8 cellular contexts compared by ENCODE assay signal in the genomic region with DNA sequence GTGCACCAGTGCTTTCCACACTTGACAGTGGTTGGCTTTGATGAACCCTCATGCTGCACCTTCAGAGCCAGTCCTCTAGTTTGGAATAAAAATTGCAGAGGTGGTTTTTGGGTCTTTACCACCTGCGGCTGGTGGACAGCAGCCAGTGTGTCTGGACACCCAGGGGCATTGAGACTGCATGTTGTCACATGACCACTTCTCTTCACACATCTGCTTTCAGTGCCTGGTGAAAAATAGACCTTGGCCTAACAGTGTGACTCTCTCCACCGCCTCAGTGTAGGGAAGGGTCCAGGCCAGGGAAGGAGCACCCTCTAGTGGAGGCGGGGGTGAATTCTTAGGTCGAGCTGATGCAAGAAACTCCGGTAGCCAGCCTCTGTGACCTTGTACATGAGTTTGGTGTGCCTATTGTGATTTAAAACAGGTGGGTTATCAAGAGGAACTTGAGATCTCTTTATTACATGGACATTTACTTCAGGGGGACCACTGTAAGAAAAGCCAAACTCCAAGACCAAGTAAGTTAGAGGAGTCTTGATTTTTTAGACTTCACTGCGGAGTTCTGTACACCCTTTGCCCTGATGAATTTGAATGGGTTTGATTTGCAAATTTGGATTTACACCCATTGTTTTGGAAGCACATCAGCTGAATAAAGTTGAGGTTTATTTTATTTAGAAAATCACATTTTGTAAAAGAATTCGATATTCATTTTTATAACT. TPM values are rescaled to one million over a fixed set of nuclear protein-coding genes. Genes with fewer than 3 reads are reported as not detected.
DNase-seq lines count a peak whose midpoint lies in the region; ATAC-seq and TF ChIP-seq lines count a peak whose summit lies in the region.

No MANE protein-coding gene starts in this region.

- TF ChIP-seq EP300 in sigmoid colon (IDR thresholded peaks at IDR 0.05), result no peak

- peak; percentile 54 for ATAC-seq in GM21576 (IDR thresholded peaks at IDR 0.05; ENCODE audit: unreplicated experiment)
- ATAC-seq in left ventricle myocardium superior, result peak; percentile 78
- no peak for ATAC-seq in HG03139 (IDR thresholded peaks at IDR 0.05; ENCODE audit: unreplicated experiment)

- H3K27me3 Mint-ChIP-seq in CD14-positive monocyte (ENCODE audit: low read depth in 3 of 3), result peaks cover 6 to 17% (median 14%) of the 10 kb centered on the region in 3 donors

- WGBS in sigmoid colon, 2 donors, result 42 to 45% methylated on average over 7 of the region's 7 CpGs

- TF ChIP-seq CTCF in CD14-positive monocyte (IDR thresholded peaks at IDR 0.05) (peak; percentile 91), sigmoid colon (IDR thresholded peaks at IDR 0.05) (peak in 3 of 4 experiments; percentile 58 to 68 (median 62))

- H3K27me3 ChIP-seq in adipocyte (replicated peaks; ENCODE audit: control insufficient read depth, insufficient read depth, low read length) (no peaks in the 10 kb centered on the region), sigmoid colon (no peaks in the 10 kb centered on the region)

- H3K9me3 ChIP-seq in adipocyte (ENCODE audit: control insufficient read depth, low read length), result no peaks in the 10 kb centered on the region
- H3K9me3 ChIP-seq in sigmoid colon, result no peaks in the 10 kb centered on the region

- no peak overlapping the region for H3K9ac ChIP-seq in adipocyte (ENCODE audit: low read length)

- DNase-seq in CD14-positive monocyte (ENCODE audit: low spot score), result peak; percentile 67
- DNase-seq in NCI-H1436 treated with DMSO at 0.1 percent for 48 hours (lab: John Stamatoyannopoulos, UW), result peak; percentile 2
- DNase-seq in T-helper 1 cell, result peak in 4 of 5 donors; percentile 36 to 65 (median 48)
- peak; percentile 89 for DNase-seq in adipocyte (ENCODE audit: low read depth)
- DNase-seq in left ventricle myocardium superior, result peak; percentile 73
- peak; percentile 80 for DNase-seq in sigmoid colon

- H3K36me3 ChIP-seq in adipocyte (ENCODE audit: control insufficient read depth, insufficient read depth, low read length, severe bottlenecking) (peaks cover 52% of the 10 kb centered on the region), sigmoid colon (peaks cover 8 to 48% (median 34%) of the 10 kb centered on the region in 4 donors)

- H3K9me3 Mint-ChIP-seq in CD14-positive monocyte, result peaks cover 0 to 2% (median 0%) of the 10 kb centered on the region in 7 donors

- peaks cover 19% of the 10 kb centered on the region for H3K4me1 Mint-ChIP-seq in CD14-positive monocyte

- no peak overlapping the region for H3K4me3 Mint-ChIP-seq in CD14-positive monocyte

- H3K36me3 Mint-ChIP-seq in CD14-positive monocyte, result peaks cover 57 to 63% of the 10 kb centered on the region in 2 donors

- no peak for TF ChIP-seq POLR2A in sigmoid colon (IDR thresholded peaks at IDR 0.05)

- H3K27ac ChIP-seq in sigmoid colon, result no peak overlapping the region

- H3K4me3 ChIP-seq in adipocyte (ENCODE audit: low read length) (no peak overlapping the region), sigmoid colon (no peak overlapping the region)

- H3K27ac Mint-ChIP-seq in CD14-positive monocyte, result peak overlapping the region in 2 of 7 donors; percentile 12 to 63

- peaks cover 34% of the 10 kb centered on the region for H3K4me1 ChIP-seq in adipocyte (ENCODE audit: control insufficient read depth, insufficient read depth, low read length)
- peaks cover 0 to 24% (median 18%) of the 10 kb centered on the region in 4 donors for H3K4me1 ChIP-seq in sigmoid colon

- intact Hi-C loops in CD14-positive monocyte (cut with micrococcal nuclease) (loop anchor here (2.0 to 5.0 kb wide), 2 partner anchors 98 to 99 kb away; no protein-coding TSS in a partner anchor), left ventricle myocardium superior (cut with micrococcal nuclease) (no loop called here), sigmoid colon (cut with DNase I) (no loop called here)

RNA-seq across cellular contexts. Expression of a gene that starts 17.9 kb away (rescaled TPM):
- 10 to 100 TPM; 27.7 to 31.1 TPM for polyA plus RNA-seq in CD14-positive monocyte
- 35.2 TPM for total RNA-seq in left ventricle myocardium superior
- 10 to 100 TPM; 35.0 to 47.0 (median 41.5) TPM for total RNA-seq in sigmoid colon
- 10 to 100 TPM; 21.6 to 30.9 (median 29.8) TPM for polyA plus RNA-seq in sigmoid colon

RNA-seq across cellular contexts. Expression of a gene that starts 38.2 kb away (rescaled TPM):
- polyA plus RNA-seq in CD14-positive monocyte, result not detected
- 0.32 TPM for total RNA-seq in left ventricle myocardium superior
- 1 to 10 TPM in 1 of 4 donors, under 1 TPM in 1, not detected in 2; 0.71 to 1.4 TPM for total RNA-seq in sigmoid colon
- polyA plus RNA-seq in sigmoid colon, result under 1 TPM in 1 of 3 donors, not detected in 2; 0.32 TPM

Comparison
In these comparisons a context has a peak if more than half of its experiments do, and no peak if none do; other contexts are left out.
1. DNase-seq: peak in every context shown above with its lines; median percentile 89 in adipocyte; 80 in sigmoid colon; 73 in left ventricle myocardium superior; 67 in CD14-positive monocyte; 48 in T-helper 1 cell; 2 in NCI-H1436 treated with DMSO at 0.1 percent for 48 hours.
2. intact Hi-C loops: an anchor here in CD14-positive monocyte (2.0 to 5.0 kb wide); none called in left ventricle myocardium superior and sigmoid colon.